15 cellular contexts compared by ENCODE assay signal in the genomic region with DNA sequence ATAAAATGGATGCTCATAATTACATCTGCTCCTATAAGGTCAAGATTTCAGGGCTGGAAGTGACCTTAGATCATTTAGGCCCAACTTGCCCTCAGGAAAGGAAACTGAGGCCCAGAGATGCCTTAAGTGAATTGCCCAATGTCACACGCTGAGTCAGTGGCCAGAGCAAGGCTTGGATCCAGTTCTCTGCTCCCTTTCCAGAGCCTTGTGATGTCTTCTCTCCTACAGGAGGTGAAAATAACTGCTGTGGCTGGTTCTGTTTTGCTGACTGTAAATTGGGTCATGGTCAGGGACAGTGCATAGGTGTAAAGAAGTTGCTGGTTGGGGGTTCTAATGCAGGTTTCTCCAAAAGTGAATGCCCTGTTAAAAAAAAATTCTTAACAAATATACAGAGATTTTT.
"Had no signal": no experiment of that assay in that cellular context is flagged by ENCODE, and none has a peak within 500 bp of the region (broad histone marks: within the 10 kb centered on the region; RNA-seq: fewer than 3 reads in every experiment).

No MANE protein-coding gene starts in this region.

- H3K9me3 ChIP-seq: esophagus squamous epithelium, pancreas, stomach had no signal

- H3K4me1 ChIP-seq: pancreas had no signal

- DNase-seq: effector memory CD8-positive, alpha-beta T cell; esophagus squamous epithelium; foreskin melanocyte; head of caudate nucleus; hippocampal formation; left colon; mesendoderm; naive B cell; occipital lobe; pancreas; retina; small intestine; stimulated activated CD4-positive, alpha-beta T cell treated with anti-CD3 and anti-CD28 coated beads, Interleukin-12 subunit alpha, Interleukin-12 subunit beta, amount 100 ng/mL, for 4 hours; stimulated activated naive CD4-positive, alpha-beta T cell; stomach had no signal

- H3K4me3 ChIP-seq: esophagus squamous epithelium, pancreas, stomach had no signal

- H3K27ac ChIP-seq: pancreas had no signal

- ATAC-seq: effector memory CD8-positive, alpha-beta T cell; left colon had no signal

- H3K27me3 ChIP-seq: esophagus squamous epithelium, pancreas, stomach had no signal
